In the genomic region with DNA sequence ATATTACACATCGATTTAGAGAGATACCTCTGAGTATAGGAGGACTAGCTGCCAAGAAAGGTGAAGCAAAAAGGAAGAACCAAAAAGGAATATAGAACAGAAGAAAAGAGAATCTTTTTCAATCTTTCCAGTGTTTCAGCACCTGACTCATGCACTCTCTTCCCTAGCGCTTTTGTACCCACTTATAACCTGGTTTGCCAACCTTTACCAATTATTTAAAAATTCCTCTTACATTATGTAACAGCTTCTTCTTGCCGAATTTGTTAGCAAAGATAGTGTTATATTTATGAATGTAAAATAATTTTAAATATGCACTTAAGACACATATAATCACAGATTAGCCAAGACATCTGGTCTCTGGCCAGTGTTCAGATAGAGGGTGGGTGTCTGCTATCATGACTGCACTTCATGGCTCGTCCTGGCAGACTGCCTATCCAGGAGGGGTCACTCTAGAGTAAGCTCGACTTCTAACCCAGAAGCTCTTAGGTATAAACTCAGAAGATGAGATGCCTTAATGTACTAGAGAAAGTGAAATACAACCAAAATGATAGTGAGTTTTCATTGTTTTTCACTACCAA, we compare ENCODE assay signal across 10 cellular contexts.
DNase-seq lines count a peak whose midpoint lies in the region; TF ChIP-seq lines count a peak whose summit lies in the region.
"Had no signal": no experiment of that assay in that cellular context is flagged by ENCODE, and none has a peak within 500 bp of the region (broad histone marks: within the 10 kb centered on the region; RNA-seq: fewer than 3 reads in every experiment).

No MANE protein-coding gene starts in this region.

- TF ChIP-seq CTCF in foreskin fibroblast (IDR thresholded peaks at IDR 0.05; ENCODE audit: low read depth, low read length) (no peak), thyroid gland (IDR thresholded peaks at IDR 0.05) (peak in 2 of 6 experiments; percentile 12 to 23), sigmoid colon (IDR thresholded peaks at IDR 0.05) (no peak)

- TF ChIP-seq EP300 in sigmoid colon (IDR thresholded peaks at IDR 0.05): no peak

- no peak overlapping the region for H3K4me3 ChIP-seq in foreskin fibroblast (ENCODE audit: low read depth in 1 of 2, low read length in 2 of 2)
- no peak overlapping the region for H3K4me3 ChIP-seq in thyroid gland (replicated peaks in 1 of 3)
- H3K4me3 ChIP-seq in sigmoid colon: no peak overlapping the region

- H3K27ac ChIP-seq in thyroid gland (peak overlapping the region in 1 of 3 donors; percentile 7), sigmoid colon (peak overlapping the region in 2 of 4 donors; percentile 4 to 18)

- H3K4me1 ChIP-seq in thyroid gland (peaks cover 14 to 20% of the 10 kb centered on the region in 2 donors), sigmoid colon (peaks cover 0 to 27% (median 19%) of the 10 kb centered on the region in 4 donors)

- no peak for TF ChIP-seq POLR2A in thyroid gland (IDR thresholded peaks at IDR 0.05)
- TF ChIP-seq POLR2A in sigmoid colon (IDR thresholded peaks at IDR 0.05): no peak

- H3K36me3 ChIP-seq in thyroid gland: peaks cover 0 to under 1% of the 10 kb centered on the region in 2 donors
- peaks cover 0 to 3% (median 0%) of the 10 kb centered on the region in 4 donors for H3K36me3 ChIP-seq in sigmoid colon

- 49 to 65% methylated on average over 5 of the region's 5 CpGs for WGBS in thyroid gland, 2 donors
- WGBS in sigmoid colon, 2 donors: 50 to 77% methylated on average over 5 of the region's 5 CpGs

- intact Hi-C loops in thyroid gland (cut with DNase I): no loop called here
- intact Hi-C loops in sigmoid colon (cut with DNase I): no loop called here

- peak; percentile 12 for DNase-seq in activated CD4-positive, alpha-beta T cell treated with anti-CD3 and anti-CD28 coated beads for 48 hours
- DNase-seq in activated CD4-positive, alpha-beta T cell treated with anti-CD3 and anti-CD28 coated beads, Interleukin-2, amount 50 U/mL, for 4 hours: no peak
- DNase-seq in OCI-M1 (lab: John Stamatoyannopoulos, UW) (peak; percentile 83), foreskin fibroblast (peak; percentile 4 to 31), thyroid gland (peak; percentile 51 to 62), DMS79 (lab: John Stamatoyannopoulos, UW) (no peak), sigmoid colon (no peak), occipital lobe (lab: John Stamatoyannopoulos, UW) (no peak)
- DNase-seq: activated T-cell treated with anti-CD3 and anti-CD28 coated beads, Interleukin-2, amount 50 U/mL, for 1 hour; DMS153 had no signal

- H3K9me3 ChIP-seq in thyroid gland: no peaks in the 10 kb centered on the region
- no peaks in the 10 kb centered on the region for H3K9me3 ChIP-seq in sigmoid colon

- H3K27me3 ChIP-seq in thyroid gland: no peaks in the 10 kb centered on the region
- H3K27me3 ChIP-seq in sigmoid colon: no peaks in the 10 kb centered on the region

Comparison
In these comparisons a context has a peak if more than half of its experiments do, and no peak if none do; other contexts are left out.
1. DNase-seq: peak in activated CD4-positive, alpha-beta T cell treated with anti-CD3 and anti-CD28 coated beads for 48 hours (single experiment), OCI-M1 (single experiment), foreskin fibroblast (2 of 2) and thyroid gland (2 of 2); none in activated CD4-positive, alpha-beta T cell treated with anti-CD3 and anti-CD28 coated beads, Interleukin-2, amount 50 U/mL, for 4 hours (0 of 2), DMS79 (single experiment), sigmoid colon (single experiment) and occipital lobe (single experiment).